24 cellular contexts compared by ENCODE assay signal in genomic region chr19:688992-689391, GRCh38. TPM values are rescaled to one million over a fixed set of nuclear protein-coding genes. Genes with fewer than 3 reads are reported as not detected.
DNase-seq lines count a peak whose midpoint lies in the region; ATAC-seq, FAIRE-seq and TF ChIP-seq lines count a peak whose summit lies in the region.
"Had no signal": no experiment of that assay in that cellular context is flagged by ENCODE, and none has a peak within 500 bp of the region (broad histone marks: within the 10 kb centered on the region; RNA-seq: fewer than 3 reads in every experiment).

No MANE protein-coding gene starts in this region.

- POLR2A ChIA-PET in H1 (lab: Charles Lee; ENCODE audit: partially characterized antibody): no interaction called here

- no peaks in the 10 kb centered on the region for H3K27me3 ChIP-seq in NT2/D1 (ENCODE audit: insufficient read depth, insufficient read length)
- H3K27me3 ChIP-seq in H1 (replicated peaks in 1 of 4; ENCODE audit: control insufficient read depth in 3 of 4, extremely low read depth in 1 of 4, insufficient read depth in 3 of 4, low read length in 3 of 4): 0 out of 7 replicates have a peak, but pooled peaks cover 0 to 2% (median 0%) of the 10 kb centered on the region in 4 experiments
- no peaks in the 10 kb centered on the region for H3K27me3 ChIP-seq in neural progenitor cell

- H3K4me3 Mint-ChIP-seq in neural progenitor cell (peak overlapping the region; percentile 57), progenitor cell of endocrine pancreas (ENCODE audit: low read depth) (no peak overlapping the region)
- H3K4me3 Mint-ChIP-seq: CD8-positive, alpha-beta T cell; H9; HFFc6 had no signal

- H3K27ac ChIP-seq in H1 (ENCODE audit: low read depth, low read length): no peak overlapping the region
- no peak overlapping the region for H3K27ac ChIP-seq in neural progenitor cell
- H3K27ac ChIP-seq: GM23248 had no signal

- no peak for TF ChIP-seq CTCF in H1 (IDR thresholded peaks at IDR 0.05; ENCODE audit: control extremely low read depth in 1 of 3, insufficient read depth in 1 of 3, low read depth in 1 of 3, low read length in 3 of 3)
- TF ChIP-seq CTCF in neural progenitor cell (IDR thresholded peaks at IDR 0.05): no peak
- no peak for TF ChIP-seq CTCF in progenitor cell of endocrine pancreas (IDR thresholded peaks at IDR 0.05; ENCODE audit: unreplicated experiment)

- no peaks in the 10 kb centered on the region for H3K36me3 ChIP-seq in NT2/D1 (ENCODE audit: insufficient read depth, insufficient read length, low read length)
- no peaks in the 10 kb centered on the region for H3K36me3 ChIP-seq in H1 (ENCODE audit: control insufficient read depth in 2 of 4, insufficient read depth in 4 of 4, low read length in 3 of 4)
- no peaks in the 10 kb centered on the region for H3K36me3 ChIP-seq in neural progenitor cell

- no peaks in the 10 kb centered on the region for H3K79me1 ChIP-seq in H1 (ENCODE audit: low read depth, low read length)

- no peak overlapping the region for H4K5ac ChIP-seq in H1 (ENCODE audit: insufficient read length, low read depth, low read length)

- H3K14ac ChIP-seq in H1 (ENCODE audit: insufficient read length): no peak overlapping the region

- H2BK5ac ChIP-seq in H1 (ENCODE audit: low read depth, low read length): no peak overlapping the region

- no peak overlapping the region for H2BK15ac ChIP-seq in H1 (ENCODE audit: low read length)

- peak overlapping the region; percentile 14; the same call in 1 of the 2 replicates for H4K8ac ChIP-seq in H1 (ENCODE audit: extremely low read depth, insufficient read depth, low read length)

- H3K56ac ChIP-seq in H1 (replicated peaks; ENCODE audit: insufficient read length, low read depth, low read length): no peak overlapping the region

- H3K4me1 Mint-ChIP-seq in neural progenitor cell (peaks cover 3% of the 10 kb centered on the region), progenitor cell of endocrine pancreas (ENCODE audit: low read depth) (no peaks in the 10 kb centered on the region)
- H3K4me1 Mint-ChIP-seq: CD4-positive, CD25-positive, alpha-beta regulatory T cell had no signal

- H2BK20ac ChIP-seq in H1 (ENCODE audit: low read length): no peak overlapping the region

- H3K4me2 ChIP-seq in H1 (ENCODE audit: insufficient read depth in 1 of 2, low read depth in 2 of 2, low read length in 2 of 2) (no peak overlapping the region), neural progenitor cell (no peak overlapping the region)

- no peak overlapping the region for H2BK120ac ChIP-seq in H1 (replicated peaks; ENCODE audit: low read depth, low read length)

- H3K4me3 ChIP-seq in NT2/D1 (ENCODE audit: insufficient read length, low read depth) (no peak overlapping the region), H1 (ENCODE audit: extremely low read depth in 1 of 4, insufficient read depth in 2 of 4, low read depth in 3 of 4, low read length in 4 of 4) (no peak overlapping the region), neural progenitor cell (no peak overlapping the region)
- H3K4me3 ChIP-seq: GM23248 had no signal

- no peak overlapping the region for H2BK12ac ChIP-seq in H1 (ENCODE audit: low read depth, low read length)

- no peaks in the 10 kb centered on the region for H3K23me2 ChIP-seq in H1 (ENCODE audit: low read depth, low read length)

- TF ChIP-seq POLR2A in H1 (IDR thresholded peaks at IDR 0.05; ENCODE audit: control extremely low read depth in 1 of 2, low read depth in 2 of 2, low read length in 2 of 2): no peak

- peak overlapping the region; percentile 10 for H3K27ac Mint-ChIP-seq in neural progenitor cell
- no peak overlapping the region for H3K27ac Mint-ChIP-seq in progenitor cell of endocrine pancreas
- H3K27ac Mint-ChIP-seq in activated naive CD4-positive, alpha-beta T cell treated with anti-CD3 and anti-CD28 coated beads, Interleukin-2, amount 50 U/mL, for 72 hours: no peak overlapping the region
- H3K27ac Mint-ChIP-seq: CD8-positive, alpha-beta T cell; H9; HFFc6 had no signal

- H3K4ac ChIP-seq in H1 (replicated peaks; ENCODE audit: insufficient read length, low read depth, low read length): no peak overlapping the region

- CTCF ChIA-PET in H1 (lab: Charles Lee; ENCODE audit: partially characterized antibody): interaction anchor here (0.7 to 2.4 kb wide), 3 partner anchors 9 to 18 kb away, joined by 3 to 7 read pairs (median 3); no protein-coding TSS in a partner anchor

- peaks cover 15% of the 10 kb centered on the region for H3K4me1 ChIP-seq in NT2/D1 (ENCODE audit: insufficient read depth, insufficient read length)
- H3K4me1 ChIP-seq in H1 (replicated peaks in 1 of 4; ENCODE audit: control insufficient read depth in 3 of 4, insufficient read depth in 4 of 4, low read length in 3 of 4): no peaks in the 10 kb centered on the region
- no peaks in the 10 kb centered on the region for H3K4me1 ChIP-seq in neural progenitor cell
- H3K4me1 ChIP-seq: Caco-2 had no signal

- no peaks in the 10 kb centered on the region for H3K36me3 Mint-ChIP-seq in neural progenitor cell
- no peaks in the 10 kb centered on the region for H3K36me3 Mint-ChIP-seq in progenitor cell of endocrine pancreas (ENCODE audit: insufficient read depth)
- no peaks in the 10 kb centered on the region for H3K36me3 Mint-ChIP-seq in activated naive CD4-positive, alpha-beta T cell treated with anti-CD3 and anti-CD28 coated beads, Interleukin-2, amount 50 U/mL, for 72 hours
- H3K36me3 Mint-ChIP-seq: CD4-positive, CD25-positive, alpha-beta regulatory T cell; CD8-positive, alpha-beta T cell had no signal

- H3K9me3 ChIP-seq in NT2/D1 (ENCODE audit: insufficient read depth, low read length) (no peaks in the 10 kb centered on the region), H1 (ENCODE audit: insufficient read depth in 2 of 2, low read depth in 1 of 2, low read length in 1 of 2) (no peaks in the 10 kb centered on the region; a peak in 1 of 4 replicates), neural progenitor cell (ENCODE audit: low read depth) (no peaks in the 10 kb centered on the region)
- H3K9me3 ChIP-seq: Caco-2 had no signal

- H3K23ac ChIP-seq in H1 (ENCODE audit: insufficient read length): no peak overlapping the region

- no peaks in the 10 kb centered on the region for H3K79me2 ChIP-seq in H1 (ENCODE audit: control insufficient read depth in 1 of 2, insufficient read depth in 2 of 2, low read length in 2 of 2)
- no peaks in the 10 kb centered on the region for H3K79me2 ChIP-seq in neural progenitor cell (ENCODE audit: low read depth)

- WGBS in H1 (ENCODE audit: extremely low coverage in 1 of 2, insufficient coverage in 1 of 2, insufficient read length in 1 of 2, insufficient replicate concordance in 2 of 2, low coverage in 1 of 2, low lambda C conversion rate in 2 of 2, missing lambda C conversion rate in 1 of 2), 2 experiments: 92% methylated on average over 17 of the region's 17 CpGs; no CpG with 5 or more reads in 1 of the 2 experiments

- H3K18ac ChIP-seq in H1 (ENCODE audit: extremely low read depth, low read length): no peak overlapping the region

- H2AFZ ChIP-seq in H1 (ENCODE audit: low read length) (no peak overlapping the region), neural progenitor cell (replicated peaks) (no peak overlapping the region)
- H2AFZ ChIP-seq: GM23248 had no signal

- H3K9ac ChIP-seq in NT2/D1 (ENCODE audit: insufficient read length, low read depth) (peak overlapping the region; percentile 50), H1 (replicated peaks in 1 of 4; ENCODE audit: extremely low read depth in 1 of 4, low read depth in 3 of 4, low read length in 3 of 4) (no peak overlapping the region), neural progenitor cell (no peak overlapping the region)
- H3K9ac ChIP-seq: GM23248 had no signal

- no peak for ATAC-seq in activated naive CD4-positive, alpha-beta T cell treated with anti-CD3 and anti-CD28 coated beads, Interleukin-2, amount 50 U/mL, for 72 hours
- no peak for ATAC-seq in HG03025 (IDR thresholded peaks at IDR 0.05; ENCODE audit: low FRiP score, unreplicated experiment)
- ATAC-seq: CD8-positive, alpha-beta T cell; HCT116 had no signal

- peaks cover 0 to 1% of the 10 kb centered on the region in 2 experiments for H4K20me1 ChIP-seq in H1 (replicated peaks in 1 of 2; ENCODE audit: control insufficient read depth in 1 of 2, insufficient read depth in 2 of 2, low read length in 2 of 2)
- H4K20me1 ChIP-seq in neural progenitor cell (ENCODE audit: low read depth): no peaks in the 10 kb centered on the region

- no peak for TF ChIP-seq RAD21 in H1 (IDR thresholded peaks at IDR 0.05 in 1 of 2, conservative IDR thresholded peaks at IDR 0.05 in 1 of 2; ENCODE audit: low read depth in 2 of 2, low read length in 2 of 2)

- H2AK5ac ChIP-seq in H1 (ENCODE audit: low read depth, low read length): no peak overlapping the region

- DNase-seq in NT2/D1 (ENCODE audit: low read depth, low spot score) (no peak), H1 (ENCODE audit: low read depth in 1 of 2, low spot score in 2 of 2) (no peak), neural progenitor cell (ENCODE audit: low spot score) (no peak), progenitor cell of endocrine pancreas (ENCODE audit: low spot score, unreplicated experiment) (no peak), NCI-H2227 treated with DMSO at 0.1 percent for 48 hours (lab: John Stamatoyannopoulos, UW) (no peak)
- DNase-seq in activated naive CD4-positive, alpha-beta T cell treated with anti-CD3 and anti-CD28 coated beads, Interleukin-2, amount 50 U/mL, for 72 hours (ENCODE audit: low spot score in 2 of 2): no peak
- DNase-seq: C1 segment of cervical spinal cord; Caco-2; CD4-positive, CD25-positive, alpha-beta regulatory T cell; CD8-positive, alpha-beta T cell; DMS153; DND-41; GM23248; H9; HFFc6 had no signal

- no peak for TF ChIP-seq EP300 in H1 (IDR thresholded peaks at IDR 0.05; ENCODE audit: borderline replicate concordance in 1 of 2, low read depth in 2 of 2, low read length in 2 of 2)

- no peaks in the 10 kb centered on the region for H3F3A ChIP-seq in neural progenitor cell (ENCODE audit: low read depth)

- H3K27me3 Mint-ChIP-seq in neural progenitor cell (ENCODE audit: insufficient read depth, low read depth): peaks cover 19% of the 10 kb centered on the region
- no peaks in the 10 kb centered on the region for H3K27me3 Mint-ChIP-seq in progenitor cell of endocrine pancreas
- H3K27me3 Mint-ChIP-seq: CD4-positive, CD25-positive, alpha-beta regulatory T cell had no signal

- no peak overlapping the region for H4K91ac ChIP-seq in H1 (replicated peaks; ENCODE audit: insufficient read length, low read length)

- H3K9me3 Mint-ChIP-seq in neural progenitor cell (peaks cover 5% of the 10 kb centered on the region), progenitor cell of endocrine pancreas (ENCODE audit: low read depth) (no peaks in the 10 kb centered on the region)
- H3K9me3 Mint-ChIP-seq in activated naive CD4-positive, alpha-beta T cell treated with anti-CD3 and anti-CD28 coated beads, Interleukin-2, amount 50 U/mL, for 72 hours: no peaks in the 10 kb centered on the region
- H3K9me3 Mint-ChIP-seq: CD8-positive, alpha-beta T cell; HFFc6 had no signal

- no peak for FAIRE-seq in H1 (lab: Jason Lieb, UNC)
- FAIRE-seq: G401.6, GM12892, GM19239 had no signal

RNA-seq across cellular contexts. Expression of gene PRSS57, which starts 6.3 kb away (rescaled TPM):
- total RNA-seq in H1 (2021; fragmentation: NEBNext Ultra II Directional; extraction: Animal tissue kit (Norgen Biotek cat#: 25700)): not detected in 2 replicates
- 0.09 TPM in 1 of 2 replicates, not detected in the other for polyA plus RNA-seq in H1 (2011; rRNA removed)
- polyA plus RNA-seq in H1 (2011; cell fraction: cytosol; rRNA removed): 0.18 TPM
- not detected for polyA plus RNA-seq in H1 (2011; cell fraction: nucleus; rRNA removed)
- polyA plus RNA-seq in H1 (2012, experiment 1 of 2): not detected in 4 replicates
- polyA plus RNA-seq in H1 (2012, experiment 2 of 2): not detected
- polyA plus RNA-seq in H1 (2013, experiment 1 of 2): 0.04 TPM
- 0.07 TPM for polyA plus RNA-seq in H1 (2013, experiment 2 of 2)
- polyA minus RNA-seq in H1 (2011; rRNA and poly(A)+ RNA removed): 0.22 TPM in 1 of 2 replicates, not detected in the other
- not detected for polyA minus RNA-seq in H1 (2011; cell fraction: cytosol; rRNA and poly(A)+ RNA removed)
- not detected for polyA minus RNA-seq in H1 (2011; cell fraction: nucleus; rRNA and poly(A)+ RNA removed)
- total RNA-seq in neural progenitor cell (ENCODE audit: low replicate concordance) (not detected in 2 replicates), progenitor cell of endocrine pancreas (not detected in 2 replicates)
- total RNA-seq in activated naive CD4-positive, alpha-beta T cell treated with anti-CD3 and anti-CD28 coated beads, Interleukin-2, amount 50 U/mL, for 72 hours: not detected
- total RNA-seq: A172; A673; Caco-2; CD8-positive, alpha-beta T cell; GM23248; H4; H9; HFFc6 had no signal
- polyA plus RNA-seq: BJ; CD4-positive, CD25-positive, alpha-beta regulatory T cell; GM23248 had no signal

RNA-seq across cellular contexts. Expression of gene FSTL3, which starts 12.8 kb away (rescaled TPM):
- total RNA-seq in H1 (2021; fragmentation: NEBNext Ultra II Directional; extraction: Animal tissue kit (Norgen Biotek cat#: 25700)): 7.5 and 8.1 TPM in 2 replicates
- polyA plus RNA-seq in H1 (2011; rRNA removed): 11.8 and 18.4 TPM in 2 replicates
- 15.2 TPM for polyA plus RNA-seq in H1 (2011; cell fraction: cytosol; rRNA removed)
- 40.2 TPM for polyA plus RNA-seq in H1 (2011; cell fraction: nucleus; rRNA removed)
- 4.8 to 11.0 TPM (median 9.1 TPM) in 4 replicates for polyA plus RNA-seq in H1 (2012, experiment 1 of 2)
- polyA plus RNA-seq in H1 (2012, experiment 2 of 2): 6.6 TPM
- 5.0 TPM for polyA plus RNA-seq in H1 (2013, experiment 1 of 2)
- polyA plus RNA-seq in H1 (2013, experiment 2 of 2): 4.6 TPM
- polyA minus RNA-seq in H1 (2011; rRNA and poly(A)+ RNA removed): 1.9 and 2.3 TPM in 2 replicates
- 7.6 TPM for polyA minus RNA-seq in H1 (2011; cell fraction: cytosol; rRNA and poly(A)+ RNA removed)
- 7.0 TPM for polyA minus RNA-seq in H1 (2011; cell fraction: nucleus; rRNA and poly(A)+ RNA removed)
- total RNA-seq in neural progenitor cell (ENCODE audit: low replicate concordance) (2.4 and 21.9 TPM in 2 replicates), progenitor cell of endocrine pancreas (13.8 and 14.4 TPM in 2 replicates)
- total RNA-seq in activated naive CD4-positive, alpha-beta T cell treated with anti-CD3 and anti-CD28 coated beads, Interleukin-2, amount 50 U/mL, for 72 hours: 10 to 100 TPM in 1 of 2 donors, 1 to 10 TPM in 1; 4.1 to 10.1 TPM

RNA-seq across cellular contexts. Expression of gene PALM, which starts 19.7 kb away (rescaled TPM):
- 16.5 TPM in 2 replicates for total RNA-seq in H1 (2021; fragmentation: NEBNext Ultra II Directional; extraction: Animal tissue kit (Norgen Biotek cat#: 25700))
- polyA plus RNA-seq in H1 (2011; rRNA removed): 5.7 and 13.0 TPM in 2 replicates
- 6.8 TPM for polyA plus RNA-seq in H1 (2011; cell fraction: cytosol; rRNA removed)
- 10.6 TPM for polyA plus RNA-seq in H1 (2011; cell fraction: nucleus; rRNA removed)
- 10.4 to 27.0 TPM (median 21.8 TPM) in 4 replicates for polyA plus RNA-seq in H1 (2012, experiment 1 of 2)
- polyA plus RNA-seq in H1 (2012, experiment 2 of 2): 11.9 TPM
- 12.6 TPM for polyA plus RNA-seq in H1 (2013, experiment 1 of 2)
- polyA plus RNA-seq in H1 (2013, experiment 2 of 2): 14.1 TPM
- polyA minus RNA-seq in H1 (2011; rRNA and poly(A)+ RNA removed): 1.7 and 1.8 TPM in 2 replicates
- 5.1 TPM for polyA minus RNA-seq in H1 (2011; cell fraction: cytosol; rRNA and poly(A)+ RNA removed)
- 6.4 TPM for polyA minus RNA-seq in H1 (2011; cell fraction: nucleus; rRNA and poly(A)+ RNA removed)
- total RNA-seq in neural progenitor cell (ENCODE audit: low replicate concordance) (13.9 and 40.7 TPM in 2 replicates), progenitor cell of endocrine pancreas (52.4 and 54.3 TPM in 2 replicates)
- under 1 TPM in 1 of 2 donors, not detected in 1; 0.66 TPM for total RNA-seq in activated naive CD4-positive, alpha-beta T cell treated with anti-CD3 and anti-CD28 coated beads, Interleukin-2, amount 50 U/mL, for 72 hours
- total RNA-seq: CD4-positive, CD25-positive, alpha-beta regulatory T cell; CD8-positive, alpha-beta T cell had no signal
- polyA plus RNA-seq: CD4-positive, CD25-positive, alpha-beta regulatory T cell had no signal

RNA-seq across cellular contexts. Expression of gene RNF126, which starts 26.0 kb away (rescaled TPM):
- total RNA-seq in H1 (2021; fragmentation: NEBNext Ultra II Directional; extraction: Animal tissue kit (Norgen Biotek cat#: 25700)): 64.7 and 68.0 TPM in 2 replicates
- 21.8 and 56.5 TPM in 2 replicates for polyA plus RNA-seq in H1 (2011; rRNA removed)
- polyA plus RNA-seq in H1 (2011; cell fraction: cytosol; rRNA removed): 41.8 TPM
- 90.9 TPM for polyA plus RNA-seq in H1 (2011; cell fraction: nucleus; rRNA removed)
- polyA plus RNA-seq in H1 (2012, experiment 1 of 2): 43.7 to 67.7 TPM (median 63.8 TPM) in 4 replicates
- 52.5 TPM for polyA plus RNA-seq in H1 (2012, experiment 2 of 2)
- polyA plus RNA-seq in H1 (2013, experiment 1 of 2): 85.5 TPM
- 80.6 TPM for polyA plus RNA-seq in H1 (2013, experiment 2 of 2)
- 5.7 and 7.1 TPM in 2 replicates for polyA minus RNA-seq in H1 (2011; rRNA and poly(A)+ RNA removed)
- 31.9 TPM for polyA minus RNA-seq in H1 (2011; cell fraction: cytosol; rRNA and poly(A)+ RNA removed)
- 33.1 TPM for polyA minus RNA-seq in H1 (2011; cell fraction: nucleus; rRNA and poly(A)+ RNA removed)
- total RNA-seq in neural progenitor cell (ENCODE audit: low replicate concordance) (9.7 and 50.9 TPM in 2 replicates), progenitor cell of endocrine pancreas (37.3 and 39.2 TPM in 2 replicates)
- total RNA-seq in activated naive CD4-positive, alpha-beta T cell treated with anti-CD3 and anti-CD28 coated beads, Interleukin-2, amount 50 U/mL, for 72 hours: 10 to 100 TPM; 69.6 to 98.7 TPM

RNA-seq across cellular contexts. Expression of gene FGF22, which starts 49.3 kb away (rescaled TPM):
- 1.7 and 1.9 TPM in 2 replicates for total RNA-seq in H1 (2021; fragmentation: NEBNext Ultra II Directional; extraction: Animal tissue kit (Norgen Biotek cat#: 25700))
- polyA plus RNA-seq in H1 (2011; rRNA removed): 0.44 and 0.99 TPM in 2 replicates
- 1.3 TPM for polyA plus RNA-seq in H1 (2011; cell fraction: cytosol; rRNA removed)
- polyA plus RNA-seq in H1 (2011; cell fraction: nucleus; rRNA removed): 4.9 TPM
- 1.9 to 3.1 TPM (median 2.3 TPM) in 4 replicates for polyA plus RNA-seq in H1 (2012, experiment 1 of 2)
- 0.64 TPM for polyA plus RNA-seq in H1 (2012, experiment 2 of 2)
- 0.85 TPM for polyA plus RNA-seq in H1 (2013, experiment 1 of 2)
- polyA plus RNA-seq in H1 (2013, experiment 2 of 2): 0.81 TPM
- polyA minus RNA-seq in H1 (2011; rRNA and poly(A)+ RNA removed): 0.22 TPM in 1 of 2 replicates, not detected in the other
- polyA minus RNA-seq in H1 (2011; cell fraction: cytosol; rRNA and poly(A)+ RNA removed): 0.73 TPM
- polyA minus RNA-seq in H1 (2011; cell fraction: nucleus; rRNA and poly(A)+ RNA removed): 0.90 TPM
- 0.37 TPM in 1 of 2 replicates, not detected in the other for total RNA-seq in neural progenitor cell (ENCODE audit: low replicate concordance)
- total RNA-seq in progenitor cell of endocrine pancreas: 0.43 and 0.49 TPM in 2 replicates
- total RNA-seq in activated naive CD4-positive, alpha-beta T cell treated with anti-CD3 and anti-CD28 coated beads, Interleukin-2, amount 50 U/mL, for 72 hours: not detected
- total RNA-seq: A172, H4 had no signal
- polyA plus RNA-seq: GM23248 had no signal
